In the genomic region with DNA sequence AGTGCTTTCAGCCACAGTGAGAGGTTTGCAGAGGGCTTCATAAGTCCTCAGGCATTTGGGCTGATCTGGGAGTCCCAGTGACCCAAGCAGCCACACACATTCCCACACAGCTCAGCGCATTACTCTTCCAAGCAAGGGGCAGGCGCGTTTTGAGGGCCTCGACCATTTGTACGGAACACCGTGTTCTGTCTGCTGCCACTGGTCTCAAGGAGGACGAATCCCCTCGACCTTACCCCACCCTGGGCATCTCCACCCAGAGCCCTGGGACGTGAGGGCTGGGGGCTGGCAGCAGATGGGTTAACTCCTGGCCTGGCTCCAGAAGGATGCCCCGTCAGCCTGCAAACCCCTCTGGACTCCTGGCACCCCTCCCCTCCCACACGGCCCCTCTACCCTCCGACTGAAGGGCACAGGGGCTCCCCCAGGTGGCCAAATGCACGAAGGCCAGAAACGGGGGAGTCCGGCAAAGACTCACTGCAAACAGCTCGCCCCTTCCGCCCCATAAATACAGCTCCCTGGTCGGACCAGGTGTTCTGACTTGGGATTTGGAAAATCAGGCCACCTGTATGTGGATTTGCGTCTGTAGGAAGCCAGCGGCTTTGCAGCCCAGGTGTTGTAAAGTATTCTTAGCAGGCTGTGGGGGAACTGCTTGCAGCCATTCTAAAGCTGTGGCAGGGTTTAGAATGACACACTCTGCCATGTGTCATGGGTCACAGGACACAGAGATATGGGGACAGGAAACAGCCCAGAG, we compare ENCODE assay signal across 1 cellular context.
TF ChIP-seq lines count a peak whose summit lies in the region.

No MANE protein-coding gene starts in this region.

TF ChIP-seq in H1, 55 proteins besides CTCF, POLR2A, EP300 and RAD21:
- TF ChIP-seq CREB1 (IDR thresholded peaks at IDR 0.05): peak; percentile 18; the same call in 1 of the 2 replicates
- TF ChIP-seq SRF (IDR thresholded peaks at IDR 0.05; ENCODE audit: low read depth, low read length): no peak
- TF ChIP-seq, protein P1, sequence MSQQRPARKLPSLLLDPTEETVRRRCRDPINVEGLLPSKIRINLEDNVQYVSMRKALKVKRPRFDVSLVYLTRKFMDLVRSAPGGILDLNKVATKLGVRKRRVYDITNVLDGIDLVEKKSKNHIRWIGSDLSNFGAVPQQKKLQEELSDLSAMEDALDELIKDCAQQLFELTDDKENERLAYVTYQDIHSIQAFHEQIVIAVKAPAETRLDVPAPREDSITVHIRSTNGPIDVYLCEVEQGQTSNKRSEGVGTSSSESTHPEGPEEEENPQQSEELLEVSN (IDR thresholded peaks at IDR 0.05): no peak
- TF ChIP-seq SIN3A (conservative IDR thresholded peaks at IDR 0.05 in 1 of 2, IDR thresholded peaks at IDR 0.05 in 1 of 2; ENCODE audit: low read depth in 1 of 2, low read length in 2 of 2): 0 out of 4 replicates have a peak, but pooled peaks of 1 of the 2 experiments have one; percentile 26
- TF ChIP-seq, protein P2, sequence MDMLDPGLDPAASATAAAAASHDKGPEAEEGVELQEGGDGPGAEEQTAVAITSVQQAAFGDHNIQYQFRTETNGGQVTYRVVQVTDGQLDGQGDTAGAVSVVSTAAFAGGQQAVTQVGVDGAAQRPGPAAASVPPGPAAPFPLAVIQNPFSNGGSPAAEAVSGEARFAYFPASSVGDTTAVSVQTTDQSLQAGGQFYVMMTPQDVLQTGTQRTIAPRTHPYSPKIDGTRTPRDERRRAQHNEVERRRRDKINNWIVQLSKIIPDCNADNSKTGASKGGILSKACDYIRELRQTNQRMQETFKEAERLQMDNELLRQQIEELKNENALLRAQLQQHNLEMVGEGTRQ (IDR thresholded peaks at IDR 0.05; ENCODE audit: low read length): no peak
- TF ChIP-seq BCL11A (IDR thresholded peaks at IDR 0.05; ENCODE audit: low read depth in 2 of 2, low read length in 2 of 2): no peak
- TF ChIP-seq RFX5 (IDR thresholded peaks at IDR 0.05; ENCODE audit: borderline replicate concordance, low read depth, low read length): no peak
- no peak for TF ChIP-seq ASH2L (IDR thresholded peaks at IDR 0.05; ENCODE audit: low read length)
- TF ChIP-seq POLR2AphosphoS5 (IDR thresholded peaks at IDR 0.05; ENCODE audit: low read depth, low read length): no peak
- TF ChIP-seq EGR1 (IDR thresholded peaks at IDR 0.05; ENCODE audit: borderline replicate concordance, low read depth, low read length): 0 out of 2 replicates have a peak, but pooled peaks have one; percentile 28
- TF ChIP-seq TCF12 (IDR thresholded peaks at IDR 0.05; ENCODE audit: low read depth, low read length): peak; percentile 85
- peak; percentile 22; the same call in 1 of the 2 replicates for TF ChIP-seq TBP (IDR thresholded peaks at IDR 0.05; ENCODE audit: low read depth, low read length)
- TF ChIP-seq YY1 (IDR thresholded peaks at IDR 0.05; ENCODE audit: low read depth, low read length): no peak
- TF ChIP-seq, protein P3, sequence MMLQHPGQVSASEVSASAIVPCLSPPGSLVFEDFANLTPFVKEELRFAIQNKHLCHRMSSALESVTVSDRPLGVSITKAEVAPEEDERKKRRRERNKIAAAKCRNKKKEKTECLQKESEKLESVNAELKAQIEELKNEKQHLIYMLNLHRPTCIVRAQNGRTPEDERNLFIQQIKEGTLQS (IDR thresholded peaks at IDR 0.05; ENCODE audit: insufficient read depth, low read depth, low read length): no peak
